ENCODE assay signal across 8 cellular contexts in the genomic region with DNA sequence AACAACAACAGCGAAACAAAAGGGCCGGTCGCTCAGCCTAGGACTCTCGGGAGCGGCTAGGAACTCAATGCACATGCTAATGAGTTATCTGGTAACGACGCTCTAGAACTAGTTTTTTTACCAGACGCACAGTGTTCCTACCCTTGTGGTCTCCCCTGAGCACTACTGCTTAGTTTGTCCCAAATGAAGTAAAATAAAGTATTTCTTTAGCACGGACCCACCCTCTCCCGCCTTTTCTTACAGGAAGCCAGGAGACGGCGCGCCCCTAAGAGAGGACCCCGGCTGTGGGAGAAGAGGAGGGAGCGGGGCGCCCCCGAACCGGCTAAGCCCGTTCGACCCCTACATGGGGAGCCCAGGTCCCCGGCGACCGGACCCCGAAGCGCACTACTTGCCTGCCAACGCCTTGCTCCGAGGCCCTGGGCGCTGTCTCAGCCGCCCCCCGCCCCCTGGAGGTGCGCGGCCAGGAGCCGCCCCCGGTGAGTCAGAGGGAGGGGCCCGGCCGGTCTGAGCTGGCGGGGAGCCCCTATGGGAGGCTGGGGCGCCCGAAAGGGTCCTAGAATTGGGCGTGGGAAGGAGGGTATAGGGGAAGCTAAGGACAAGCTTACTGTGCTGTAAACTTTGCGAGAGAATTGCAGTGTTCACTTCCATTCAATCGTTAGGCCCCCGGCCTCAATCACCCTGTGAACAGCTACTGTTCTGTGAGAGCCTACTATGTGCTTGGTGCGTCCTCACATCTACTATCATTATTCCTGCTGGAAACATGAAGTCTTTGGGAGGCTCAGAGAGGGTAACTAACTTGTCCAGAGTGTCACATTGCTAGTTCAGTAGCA. TPM values are rescaled to one million over a fixed set of nuclear protein-coding genes. Genes with fewer than 3 reads are reported as not detected.
DNase-seq lines count a peak whose midpoint lies in the region; ATAC-seq and TF ChIP-seq lines count a peak whose summit lies in the region.

No MANE protein-coding gene starts in this region.

- no peak overlapping the region for H3K27ac Mint-ChIP-seq in activated T-helper 17 cell treated with anti-CD3 and anti-CD28 coated beads, Interleukin-2, amount 50 U/mL, for 72 hours

- H3K36me3 Mint-ChIP-seq in activated T-helper 17 cell treated with anti-CD3 and anti-CD28 coated beads, Interleukin-2, amount 50 U/mL, for 72 hours (ENCODE audit: low read depth), result no peaks in the 10 kb centered on the region

- H3K9me3 Mint-ChIP-seq in activated T-helper 17 cell treated with anti-CD3 and anti-CD28 coated beads, Interleukin-2, amount 50 U/mL, for 72 hours, result no peaks in the 10 kb centered on the region

- peaks cover 14% of the 10 kb centered on the region for H3K4me1 Mint-ChIP-seq in activated T-helper 17 cell treated with anti-CD3 and anti-CD28 coated beads, Interleukin-2, amount 50 U/mL, for 72 hours

- no peaks in the 10 kb centered on the region for H3K27me3 ChIP-seq in foreskin keratinocyte

- no peak for TF ChIP-seq CTCF in foreskin keratinocyte (conservative IDR thresholded peaks at IDR 0.05)

- ATAC-seq in activated T-helper 17 cell treated with anti-CD3 and anti-CD28 coated beads, Interleukin-2, amount 50 U/mL, for 72 hours (replicated peaks), result no peak
- ATAC-seq in foreskin keratinocyte, result peak; percentile 59

- DNase-seq in NCI-H1436 (lab: John Stamatoyannopoulos, UW) (peak; percentile 43), NCI-H1436 treated with DMSO at 0.1 percent for 48 hours (lab: John Stamatoyannopoulos, UW) (no peak), foreskin keratinocyte (peak in 1 of 2 donors; percentile 28), posterior vena cava (ENCODE audit: low spot score) (peak; percentile 88), NCI-H1417 (lab: John Stamatoyannopoulos, UW) (no peak), Ammon's horn (ENCODE audit: low spot score) (no peak)
- no peak for DNase-seq in stimulated activated naive CD4-positive, alpha-beta T cell treated with Interleukin-2 at 50 U/mL for 16 hours (lab: John Stamatoyannopoulos, UW)

- intact Hi-C loops in posterior vena cava (cut with DNase I), result loop anchor here in 1 of 2 donors (5.0 kb wide), 1 partner anchor 937 kb away; no protein-coding TSS in a partner anchor

- H3K27ac ChIP-seq in foreskin keratinocyte, result peak overlapping the region; percentile 84

- no peaks in the 10 kb centered on the region for H3K27me3 Mint-ChIP-seq in activated T-helper 17 cell treated with anti-CD3 and anti-CD28 coated beads, Interleukin-2, amount 50 U/mL, for 72 hours

- H3K4me3 Mint-ChIP-seq in activated T-helper 17 cell treated with anti-CD3 and anti-CD28 coated beads, Interleukin-2, amount 50 U/mL, for 72 hours, result peak overlapping the region; percentile 35

- peaks cover 15% of the 10 kb centered on the region for H3K4me1 ChIP-seq in foreskin keratinocyte

RNA-seq across cellular contexts. Expression of gene CAPG, which starts 3.6 kb away (rescaled TPM):
- total RNA-seq in activated T-helper 17 cell treated with anti-CD3 and anti-CD28 coated beads, Interleukin-2, amount 50 U/mL, for 72 hours, result 10 to 100 TPM; 27.8 to 46.2 TPM
- total RNA-seq in foreskin keratinocyte, result 219 and 303 TPM in 2 replicates
- polyA plus RNA-seq in foreskin keratinocyte, result 267 and 379 TPM in 2 replicates
- total RNA-seq in posterior vena cava, result 10 to 100 TPM; 56.6 to 72.1 TPM

RNA-seq across cellular contexts. Expression of gene SH2D6, which starts 4.7 kb away (rescaled TPM):
- total RNA-seq in activated T-helper 17 cell treated with anti-CD3 and anti-CD28 coated beads, Interleukin-2, amount 50 U/mL, for 72 hours, result 1 to 10 TPM in 1 of 2 donors, under 1 TPM in 1; 0.66 to 1.3 TPM
- 0.25 TPM in 1 of 2 replicates, not detected in the other for total RNA-seq in foreskin keratinocyte
- polyA plus RNA-seq in foreskin keratinocyte, result 0.11 and 0.13 TPM in 2 replicates
- total RNA-seq in posterior vena cava, result not detected

RNA-seq across cellular contexts. Expression of gene ELMOD3, which starts 59.2 kb away (rescaled TPM):
- 10 to 100 TPM; 13.4 to 17.5 TPM for total RNA-seq in activated T-helper 17 cell treated with anti-CD3 and anti-CD28 coated beads, Interleukin-2, amount 50 U/mL, for 72 hours
- total RNA-seq in foreskin keratinocyte, result 14.1 and 14.8 TPM in 2 replicates
- 10.8 and 11.2 TPM in 2 replicates for polyA plus RNA-seq in foreskin keratinocyte
- total RNA-seq in posterior vena cava, result 10 to 100 TPM; 11.2 to 13.1 TPM

RNA-seq across cellular contexts. Expression of gene RETSAT, which starts 59.5 kb away (rescaled TPM):
- total RNA-seq in activated T-helper 17 cell treated with anti-CD3 and anti-CD28 coated beads, Interleukin-2, amount 50 U/mL, for 72 hours, result 10 to 100 TPM; 28.4 to 34.5 TPM
- total RNA-seq in foreskin keratinocyte, result 38.4 and 42.0 TPM in 2 replicates
- 22.2 and 29.2 TPM in 2 replicates for polyA plus RNA-seq in foreskin keratinocyte
- total RNA-seq in posterior vena cava, result 10 to 100 TPM; 29.2 TPM

Comparison
In these comparisons a context has a peak if more than half of its experiments do, and no peak if none do; other contexts are left out.
1. DNase-seq: peak in NCI-H1436 (single experiment) and posterior vena cava (single experiment); none in NCI-H1436 treated with DMSO at 0.1 percent for 48 hours (single experiment), NCI-H1417 (0 of 3), Ammon's horn (single experiment) and stimulated activated naive CD4-positive, alpha-beta T cell treated with Interleukin-2 at 50 U/mL for 16 hours (single experiment).